21 cellular contexts compared by ENCODE assay signal in the genomic region with DNA sequence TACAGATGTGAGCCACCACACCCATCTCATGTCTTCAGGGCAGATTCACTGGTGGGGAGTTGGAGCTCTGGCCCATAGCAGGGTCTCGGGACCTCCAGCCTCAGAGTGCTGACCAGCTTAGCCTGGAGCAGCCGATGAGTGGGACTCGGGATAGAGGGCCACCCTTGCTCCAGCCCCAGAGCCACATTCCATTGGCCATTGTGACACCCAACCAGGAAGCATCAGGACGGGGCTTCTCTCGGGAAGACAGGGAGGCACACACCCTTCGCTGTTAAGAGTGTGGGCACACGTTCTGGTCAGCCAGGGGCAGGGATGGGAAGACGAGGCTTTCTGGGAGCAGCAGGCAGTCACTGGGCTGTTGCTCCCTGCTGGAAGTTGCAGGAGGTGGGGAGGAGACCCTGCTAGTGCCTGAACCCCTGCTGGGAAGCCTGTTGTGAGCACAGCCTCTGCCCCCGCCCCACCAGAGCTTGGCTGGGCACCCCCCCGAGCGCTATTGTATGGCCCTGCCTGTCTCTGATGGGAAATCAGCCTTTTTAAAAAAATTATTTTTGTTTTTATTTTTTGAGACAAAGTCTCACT. TPM values are rescaled to one million over a fixed set of nuclear protein-coding genes. Genes with fewer than 3 reads are reported as not detected.
DNase-seq lines count a peak whose midpoint lies in the region; ATAC-seq, FAIRE-seq and TF ChIP-seq lines count a peak whose summit lies in the region.
"Had no signal": no experiment of that assay in that cellular context is flagged by ENCODE, and none has a peak within 500 bp of the region (broad histone marks: within the 10 kb centered on the region; RNA-seq: fewer than 3 reads in every experiment).

No MANE protein-coding gene starts in this region.

- H3K27ac ChIP-seq in mucosa of rectum (ENCODE audit: low read depth in 2 of 2, low read length in 2 of 2), result no peak overlapping the region
- no peak overlapping the region for H3K27ac ChIP-seq in testis
- no peak overlapping the region for H3K27ac ChIP-seq in A673 (ENCODE audit: low read depth, low read length, poor library complexity, severe bottlenecking)
- H3K27ac ChIP-seq: colonic mucosa, epithelial cell of prostate, neural progenitor cell had no signal

- no peak for TF ChIP-seq POLR2A in testis (IDR thresholded peaks at IDR 0.05)
- TF ChIP-seq POLR2A in H54 (IDR thresholded peaks at IDR 0.05; ENCODE audit: low read depth, low read length), result no peak

- H3K27me3 ChIP-seq in mucosa of rectum (ENCODE audit: control insufficient read depth in 2 of 2, insufficient read depth in 2 of 2, low read length in 2 of 2) (peaks cover 0 to 2% of the 10 kb centered on the region in 2 donors), testis (no peaks in the 10 kb centered on the region), A673 (replicated peaks; ENCODE audit: insufficient read depth, low read depth, low read length, poor library complexity) (no peaks in the 10 kb centered on the region)
- H3K27me3 ChIP-seq: ascending aorta, colonic mucosa, neural progenitor cell had no signal

- CTCF ChIA-PET in A673 (lab: Charles Lee), result no interaction called here

- no peaks in the 10 kb centered on the region for H3K36me3 ChIP-seq in mucosa of rectum (ENCODE audit: control insufficient read depth in 2 of 2, insufficient read depth in 2 of 2, low read length in 2 of 2)
- H3K36me3 ChIP-seq in testis (ENCODE audit: low read depth, missing control alignments), result no peaks in the 10 kb centered on the region
- H3K36me3 ChIP-seq in A673 (ENCODE audit: insufficient read depth, low read length, poor library complexity, severe bottlenecking), result no peaks in the 10 kb centered on the region
- H3K36me3 ChIP-seq: ascending aorta, colonic mucosa, neural progenitor cell had no signal

- intact Hi-C loops in Right ventricle myocardium superior (cut with DNase I), result no loop called here
- intact Hi-C loops in testis (cut with DNase I; ENCODE audit: low total_unique reads), result no loop called here
- intact Hi-C loops in A673 (cut with micrococcal nuclease; ENCODE audit: unreplicated experiment), result no loop called here

- peak; percentile 51 for ATAC-seq in Right ventricle myocardium superior (ENCODE audit: poor library complexity)
- no peak for ATAC-seq in esophagus mucosa
- ATAC-seq in GM21619 (IDR thresholded peaks at IDR 0.05; ENCODE audit: unreplicated experiment), result no peak
- ATAC-seq: stimulated activated effector memory CD8-positive, alpha-beta T cell treated with anti-CD3 and anti-CD28 coated beads, Interleukin-12 subunit alpha, Interleukin-12 subunit beta, amount 100 ng/mL, for 72 hours; T-cell had no signal

- H3K4me1 ChIP-seq in mucosa of rectum (ENCODE audit: control insufficient read depth in 2 of 2, insufficient read depth in 2 of 2, low read length in 2 of 2), result no peaks in the 10 kb centered on the region
- peaks cover 11% of the 10 kb centered on the region for H3K4me1 ChIP-seq in testis
- H3K4me1 ChIP-seq in A673 (ENCODE audit: insufficient read depth, low read length, poor library complexity, severe bottlenecking), result no peaks in the 10 kb centered on the region
- H3K4me1 ChIP-seq: colonic mucosa had no signal

- TF ChIP-seq CTCF in testis (IDR thresholded peaks at IDR 0.05) (no peak), A673 (conservative IDR thresholded peaks at IDR 0.05; ENCODE audit: low read depth, low read length) (no peak)

- peak overlapping the region; percentile 25 to 32 for H3K4me3 ChIP-seq in mucosa of rectum (ENCODE audit: low read length in 2 of 2)
- H3K4me3 ChIP-seq in testis, result peak overlapping the region; percentile 21 to 32
- H3K4me3 ChIP-seq in A673 (ENCODE audit: low read depth, low read length, poor library complexity, severe bottlenecking), result no peak overlapping the region
- H3K4me3 ChIP-seq: neural progenitor cell had no signal

- DNase-seq in NCI-H460 (ENCODE audit: extremely low read depth, low read depth) (peak; percentile 52), Right ventricle myocardium superior (peak; percentile 60), testis (no peak), A673 (ENCODE audit: low spot score) (no peak), H54 (ENCODE audit: insufficient read length, low spot score) (no peak)
- DNase-seq: activated CD4-positive, CD25-positive, alpha-beta regulatory T cell; activated effector memory CD4-positive, alpha-beta T cell treated with anti-CD3 and anti-CD28 coated beads, Interleukin-2, amount 50 U/mL, for 16 hours; colonic mucosa; DMS153; hippocampal formation; MV-4-11; NCI-H748 treated with DMSO at 0.1 percent for 48 hours; T-cell had no signal

- POLR2A ChIA-PET in A673 (lab: Charles Lee; ENCODE audit: low non-redundant PET), result no interaction called here

- FAIRE-seq in H54 (lab: Jason Lieb, UNC), result no peak
- FAIRE-seq: GM18507 had no signal

- no TSS peak for BruUV-seq in A673 (replicated peaks; lab: Mats Ljungman, UMichigan)

- H3K9me3 ChIP-seq in mucosa of rectum (ENCODE audit: control insufficient read depth in 2 of 2, low read length in 2 of 2) (no peaks in the 10 kb centered on the region), testis (no peaks in the 10 kb centered on the region), A673 (ENCODE audit: low read depth, low read length, poor library complexity, severe bottlenecking) (no peaks in the 10 kb centered on the region)
- H3K9me3 ChIP-seq: ascending aorta, colonic mucosa had no signal

- WGBS in testis, 2 donors, result 68 to 75% methylated on average over 3 to 11 of the region's 11 CpGs

- H3K9ac ChIP-seq in mucosa of rectum (ENCODE audit: low read depth in 1 of 2, low read length in 2 of 2), result no peak overlapping the region
- H3K9ac ChIP-seq: neural progenitor cell had no signal

RNA-seq across cellular contexts. Expression of a gene that starts 1.6 kb away (rescaled TPM):
- 206 and 239 TPM in 2 replicates for total RNA-seq in NCI-H460 (2014; rRNA removed; shearing (Covaris generic))
- 79.5 and 93.7 TPM in 2 replicates for polyA plus RNA-seq in NCI-H460 (2014; cell fraction: nucleus; rRNA removed)
- total RNA-seq in Right ventricle myocardium superior (86.1 TPM), testis (10 to 100 TPM; 42.8 to 43.2 TPM), A673 (2021) (not detected in 2 replicates), esophagus mucosa (2.5 TPM)
- polyA plus RNA-seq in testis (ENCODE audit: insufficient read depth, low read depth, low replicate concordance), result 27.2 TPM

Comparison
In these comparisons a context has a peak if more than half of its experiments do, and no peak if none do; other contexts are left out.
1. DNase-seq: peak in NCI-H460 (single experiment) and Right ventricle myocardium superior (single experiment); none in testis (single experiment), A673 (single experiment) and H54 (single experiment).
2. RNA of a gene that starts 1.6 kb away (total RNA-seq): 206 to 239 TPM in NCI-H460, 86.1 TPM in Right ventricle myocardium superior (single experiment) and 42.8 to 43.2 TPM in testis; 2.5 TPM in esophagus mucosa (single experiment) and not detected in A673; every median in the first group is over 10 times any median in the second.